In the genomic region with DNA sequence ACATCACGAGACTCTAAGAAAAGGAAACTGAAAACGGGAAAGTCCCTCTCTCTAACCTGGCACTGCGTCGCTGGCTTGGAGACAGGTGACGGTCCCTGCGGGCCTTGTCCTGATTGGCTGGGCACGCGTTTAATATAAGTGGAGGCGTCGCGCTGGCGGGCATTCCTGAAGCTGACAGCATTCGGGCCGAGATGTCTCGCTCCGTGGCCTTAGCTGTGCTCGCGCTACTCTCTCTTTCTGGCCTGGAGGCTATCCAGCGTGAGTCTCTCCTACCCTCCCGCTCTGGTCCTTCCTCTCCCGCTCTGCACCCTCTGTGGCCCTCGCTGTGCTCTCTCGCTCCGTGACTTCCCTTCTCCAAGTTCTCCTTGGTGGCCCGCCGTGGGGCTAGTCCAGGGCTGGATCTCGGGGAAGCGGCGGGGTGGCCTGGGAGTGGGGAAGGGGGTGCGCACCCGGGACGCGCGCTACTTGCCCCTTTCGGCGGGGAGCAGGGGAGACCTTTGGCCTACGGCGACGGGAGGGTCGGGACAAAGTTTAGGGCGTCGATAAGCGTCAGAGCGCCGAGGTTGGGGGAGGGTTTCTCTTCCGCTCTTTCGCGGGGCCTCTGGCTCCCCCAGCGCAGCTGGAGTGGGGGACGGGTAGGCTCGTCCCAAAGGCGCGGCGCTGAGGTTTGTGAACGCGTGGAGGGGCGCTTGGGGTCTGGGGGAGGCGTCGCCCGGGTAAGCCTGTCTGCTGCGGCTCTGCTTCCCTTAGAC, we compare ENCODE assay signal across 8 cellular contexts. TPM values are rescaled to one million over a fixed set of nuclear protein-coding genes. Genes with fewer than 3 reads are reported as not detected.
A peak's percentile ranks its signal among the peaks of the same experiment; 100 is the strongest.
DNase-seq lines count a peak whose midpoint lies in the region; ATAC-seq and TF ChIP-seq lines count a peak whose summit lies in the region.

A gene (plus strand): TSS at position 162 of the 752 bp plus-strand sequence. CDS start 30 bp downstream, at position 192.

- H3K9me3 ChIP-seq in BE2C (no peaks in the 10 kb centered on the region), colonic mucosa (no peaks in the 10 kb centered on the region)

- no peak for TF ChIP-seq CTCF in BE2C (IDR thresholded peaks at IDR 0.05; ENCODE audit: low read depth, low read length)
- TF ChIP-seq CTCF in colonic mucosa (IDR thresholded peaks at IDR 0.05), result no peak

- H3K4me1 ChIP-seq in BE2C, result peaks cover 3% of the 10 kb centered on the region; the same call in 1 of the 2 replicates
- peaks cover 11% of the 10 kb centered on the region for H3K4me1 ChIP-seq in colonic mucosa

- peak within 1 kb of the TSS; percentile 100 for H3K9ac ChIP-seq in colonic mucosa (ENCODE audit: low read depth in 2 of 2, low read length in 2 of 2)

- ATAC-seq in HG03460 (IDR thresholded peaks at IDR 0.05; ENCODE audit: unreplicated experiment) (peak; percentile 73), left colon (peak; percentile 79)

- intact Hi-C loops in colonic mucosa (cut with DNase I), result loop anchor here (1.0 to 10.0 kb wide), 2 partner anchors 17 to 917 kb away; a partner anchor contains a TSS
- intact Hi-C loops in left colon (cut with DNase I, micrococcal nuclease), result no loop called here

- H3K4me3 ChIP-seq in BE2C (ENCODE audit: low read depth, low read length) (peak within 1 kb of the TSS; percentile 87), colonic mucosa (peak within 1 kb of the TSS; percentile 74)

- H3K36me3 ChIP-seq in BE2C (peaks cover 16% of the 10 kb centered on the region), colonic mucosa (peaks cover 15% of the 10 kb centered on the region)

- H3K27me3 ChIP-seq in BE2C, result no peaks in the 10 kb centered on the region
- no peaks in the 10 kb centered on the region for H3K27me3 ChIP-seq in colonic mucosa

- H3K27ac ChIP-seq in colonic mucosa, result peak within 1 kb of the TSS; percentile 99

- peak; percentile 94 for DNase-seq in BE2C
- peak; percentile 37 for DNase-seq in GM19240 (ENCODE audit: insufficient read length, low spot score)
- DNase-seq in NCI-H526 (lab: John Stamatoyannopoulos, UW), result peak; percentile 93 to 98
- peak; percentile 97 for DNase-seq in activated CD4-positive, alpha-beta T cell treated with anti-CD3 and anti-CD28 coated beads for 48 hours
- DNase-seq in colonic mucosa, result peak; percentile 98
- peak; percentile 95 to 96 for DNase-seq in left colon
- DNase-seq in stimulated activated CD4-positive, alpha-beta T cell treated with anti-CD3 and anti-CD28 coated beads, Interleukin-1b, Interleukin-23, amount 100 ng/mL, for 48 hours, result peak; percentile 96

RNA-seq across cellular contexts. Expression of the gene that starts here (rescaled TPM):
- polyA plus RNA-seq in BE2C (2012; ENCODE audit: insufficient read depth, insufficient read length, low read depth), result 1,053 TPM
- 1,000 to 10,000 TPM; 1,783 to 5,339 TPM for total RNA-seq in colonic mucosa
- total RNA-seq in left colon, result 1,000 to 10,000 TPM; 4,423 to 4,762 TPM

Comparison
In these comparisons a context has a peak if more than half of its experiments do, and no peak if none do; other contexts are left out.
1. Peak in every context shown above with its lines: DNase-seq, ATAC-seq, H3K4me3 ChIP-seq and H3K27ac ChIP-seq.
2. DNase-seq: peak in every context shown above with its lines; median percentile 98 in colonic mucosa; 97 in activated CD4-positive, alpha-beta T cell treated with anti-CD3 and anti-CD28 coated beads for 48 hours; 96 in stimulated activated CD4-positive, alpha-beta T cell treated with anti-CD3 and anti-CD28 coated beads, Interleukin-1b, Interleukin-23, amount 100 ng/mL, for 48 hours; 96 in NCI-H526; 96 in left colon; 94 in BE2C; 37 in GM19240.